Comparison of ENCODE assay signal across 7 cellular contexts in the genomic region with DNA sequence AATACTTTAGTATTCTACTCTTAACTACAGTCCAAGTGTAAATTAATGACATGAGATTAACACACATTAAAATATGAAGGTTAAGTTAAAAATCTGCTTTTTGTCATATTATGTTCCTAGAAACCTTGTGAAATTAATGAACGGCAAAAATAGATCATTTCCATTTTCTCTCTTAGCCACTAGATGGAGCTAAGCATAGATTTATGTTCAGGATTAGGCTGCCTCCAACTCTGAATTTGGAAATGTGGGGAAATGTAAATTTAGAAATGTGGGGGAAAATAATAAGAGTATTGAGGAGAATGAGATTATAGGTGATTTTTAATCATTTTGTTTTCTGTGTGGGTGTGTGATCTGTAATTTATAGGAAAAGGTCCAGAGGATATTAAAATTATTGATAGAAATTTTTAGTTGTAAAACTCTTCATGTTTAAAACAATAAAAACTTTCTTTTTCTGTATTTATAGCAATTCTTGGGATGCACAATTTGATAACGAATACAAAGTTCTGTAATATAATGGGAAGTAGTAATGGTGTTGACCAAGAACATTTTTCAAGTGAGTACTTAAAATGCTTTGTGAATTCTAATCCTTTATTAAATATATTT. TPM values are rescaled to one million over a fixed set of nuclear protein-coding genes. Genes with fewer than 3 reads are reported as not detected.
DNase-seq lines count a peak whose midpoint lies in the region; ATAC-seq and TF ChIP-seq lines count a peak whose summit lies in the region.

No MANE protein-coding gene starts in this region.

- no peak overlapping the region for H3K4me3 ChIP-seq in GM12865 (ENCODE audit: low read depth, low read length)
- H3K4me3 ChIP-seq in mucosa of descending colon: no peak overlapping the region

- no peaks in the 10 kb centered on the region for H3K4me1 Mint-ChIP-seq in stimulated activated naive CD8-positive, alpha-beta T cell treated with anti-CD3 and anti-CD28 coated beads, Interleukin-15, amount 100 ng/mL, for 72 hours

- H3K36me3 ChIP-seq in mucosa of descending colon (ENCODE audit: low read depth): no peaks in the 10 kb centered on the region

- H3K27ac Mint-ChIP-seq in stimulated activated naive CD8-positive, alpha-beta T cell treated with anti-CD3 and anti-CD28 coated beads, Interleukin-15, amount 100 ng/mL, for 72 hours: no peak overlapping the region

- peak; percentile 36 for ATAC-seq in mucosa of descending colon
- ATAC-seq in GM18498 (IDR thresholded peaks at IDR 0.05; ENCODE audit: unreplicated experiment): no peak
- ATAC-seq in stimulated activated naive CD8-positive, alpha-beta T cell treated with anti-CD3 and anti-CD28 coated beads, Interleukin-15, amount 100 ng/mL, for 72 hours: no peak
- no peak for ATAC-seq in HG03439 (IDR thresholded peaks at IDR 0.05; ENCODE audit: unreplicated experiment)

- peak; percentile 56 for TF ChIP-seq CTCF in GM12865 (IDR thresholded peaks at IDR 0.05; ENCODE audit: insufficient read depth, low read depth, low read length, missing control alignments)
- TF ChIP-seq CTCF in mucosa of descending colon (IDR thresholded peaks at IDR 0.05): peak; percentile 33

- no peak overlapping the region for H3K4me3 Mint-ChIP-seq in stimulated activated naive CD8-positive, alpha-beta T cell treated with anti-CD3 and anti-CD28 coated beads, Interleukin-15, amount 100 ng/mL, for 72 hours

- H3K27me3 Mint-ChIP-seq in stimulated activated naive CD8-positive, alpha-beta T cell treated with anti-CD3 and anti-CD28 coated beads, Interleukin-15, amount 100 ng/mL, for 72 hours: no peaks in the 10 kb centered on the region

- H3K4me1 ChIP-seq in mucosa of descending colon (ENCODE audit: low read depth): peaks cover 4% of the 10 kb centered on the region

- peak; percentile 8 for DNase-seq in GM12865 (ENCODE audit: low read depth)
- DNase-seq in NCI-H2227 (lab: John Stamatoyannopoulos, UW; ENCODE audit: unreplicated experiment): peak; percentile 20
- peak; percentile 43 for DNase-seq in cerebellar cortex (ENCODE audit: low spot score)
- DNase-seq in mucosa of descending colon: no peak
- no peak for DNase-seq in stimulated activated naive CD8-positive, alpha-beta T cell treated with anti-CD3 and anti-CD28 coated beads, Interleukin-15, amount 100 ng/mL, for 72 hours

- no peaks in the 10 kb centered on the region for H3K9me3 ChIP-seq in mucosa of descending colon

- intact Hi-C loops in mucosa of descending colon (cut with DNase I, micrococcal nuclease): no loop called here

- H3K9me3 Mint-ChIP-seq in stimulated activated naive CD8-positive, alpha-beta T cell treated with anti-CD3 and anti-CD28 coated beads, Interleukin-15, amount 100 ng/mL, for 72 hours: no peaks in the 10 kb centered on the region

RNA-seq across cellular contexts. Expression of a gene that starts 59.2 kb away (rescaled TPM):
- total RNA-seq in mucosa of descending colon: 10 to 100 TPM; 43.8 to 65.2 (median 63.7) TPM

Comparison
In these comparisons a context has a peak if more than half of its experiments do, and no peak if none do; other contexts are left out.
1. DNase-seq: peak in GM12865 (single experiment), NCI-H2227 (single experiment) and cerebellar cortex (single experiment); none in mucosa of descending colon (0 of 3) and stimulated activated naive CD8-positive, alpha-beta T cell treated with anti-CD3 and anti-CD28 coated beads, Interleukin-15, amount 100 ng/mL, for 72 hours (0 of 2).